Comparison of ENCODE assay signal across 20 cellular contexts in the genomic region with DNA sequence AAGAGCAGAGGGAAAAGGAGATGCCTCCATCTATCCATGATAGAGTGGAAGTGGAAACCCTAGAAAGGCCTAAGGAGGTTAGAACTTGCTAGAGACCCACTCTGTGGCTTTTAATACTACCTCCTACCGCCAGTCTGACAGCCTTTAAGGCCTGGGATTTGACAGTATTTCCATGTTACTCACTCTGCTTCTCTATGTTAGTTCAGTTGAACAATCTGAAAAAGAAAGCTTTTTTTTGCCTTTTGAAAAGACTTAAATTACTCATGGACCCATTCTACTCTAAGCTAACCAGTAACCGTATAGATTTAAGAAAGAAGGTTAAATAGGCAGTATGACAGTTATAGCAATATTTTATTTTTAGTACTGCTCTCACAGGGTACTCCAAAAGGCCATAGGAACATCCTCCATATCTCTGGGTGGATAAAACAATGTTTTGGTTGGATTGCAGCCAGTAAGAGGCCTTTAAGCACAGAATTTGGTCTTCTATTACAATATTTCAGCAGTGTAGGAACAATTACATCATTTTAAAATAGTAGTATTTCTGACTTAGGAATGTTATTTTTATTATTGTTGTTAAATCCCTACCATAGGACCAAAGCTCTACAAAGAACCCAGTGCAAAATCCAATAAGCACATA. TPM values are rescaled to one million over a fixed set of nuclear protein-coding genes. Genes with fewer than 3 reads are reported as not detected.
A peak's percentile ranks its signal among the peaks of the same experiment; 100 is the strongest.
DNase-seq lines count a peak whose midpoint lies in the region; ATAC-seq and TF ChIP-seq lines count a peak whose summit lies in the region.
"Had no signal": no experiment of that assay in that cellular context is flagged by ENCODE, and none has a peak within 500 bp of the region (broad histone marks: within the 10 kb centered on the region; RNA-seq: fewer than 3 reads in every experiment).

No MANE protein-coding gene starts in this region.

- peak overlapping the region; percentile 32 for H3K9ac ChIP-seq in adipocyte (ENCODE audit: low read length)
- H3K9ac ChIP-seq: BLaER1 had no signal

- H2AFZ ChIP-seq in ACC112 (ENCODE audit: low read length, unreplicated experiment), result no peak overlapping the region
- H2AFZ ChIP-seq: GM23338, PC-9 had no signal

- H3K4me1 Mint-ChIP-seq in CD4-positive, alpha-beta memory T cell, result peaks cover 3 to 12% (median 6%) of the 10 kb centered on the region in 4 donors
- H3K4me1 Mint-ChIP-seq: activated CD4-positive, alpha-beta T cell treated with anti-CD3 and anti-CD28 coated beads, Interleukin-2, amount 10 ng/mL, durations not matched to agents 24 days and 14 days; activated naive CD8-positive, alpha-beta T cell treated with anti-CD3 and anti-CD28 coated beads, Interleukin-2, amount 10 ng/mL, durations not matched to agents 7 days and 5 days; GM23338 had no signal

- H3K9me3 ChIP-seq in adipocyte (ENCODE audit: control insufficient read depth, low read length) (no peaks in the 10 kb centered on the region), tibial artery (no peaks in the 10 kb centered on the region)
- no peaks in the 10 kb centered on the region for H3K9me3 ChIP-seq in CD4-positive, alpha-beta memory T cell (ENCODE audit: control insufficient read depth in 1 of 2, low read length in 2 of 2)
- H3K9me3 ChIP-seq: BLaER1, lower lobe of right lung, ovary, transverse colon had no signal

- H3K79me2 ChIP-seq in ACC112 (ENCODE audit: control insufficient read depth, insufficient read depth, low read length, unreplicated experiment), result no peaks in the 10 kb centered on the region

- TF ChIP-seq CTCF in AG09319 (IDR thresholded peaks at IDR 0.05; ENCODE audit: low read depth, low read length) (no peak), fibroblast of pulmonary artery (IDR thresholded peaks at IDR 0.05; ENCODE audit: low read length, missing control alignments) (no peak), tibial artery (IDR thresholded peaks at IDR 0.05) (no peak)

- H3K27ac ChIP-seq in ACC112 (ENCODE audit: low read depth, low read length), result peak overlapping the region; percentile 39
- H3K27ac ChIP-seq in tibial artery, result no peak overlapping the region
- no peak overlapping the region for H3K27ac ChIP-seq in CD4-positive, alpha-beta memory T cell (ENCODE audit: low read depth, low read length)
- H3K27ac ChIP-seq: BLaER1, lower lobe of right lung, ovary, PC-9, transverse colon had no signal

- intact Hi-C loops in tibial artery (cut with DNase I; ENCODE audit: low total_unique reads), result no loop called here
- intact Hi-C loops in CD4-positive, alpha-beta memory T cell (cut with micrococcal nuclease), result no loop called here

- H3K36me3 ChIP-seq in ACC112 (ENCODE audit: insufficient read depth, low read length), result peaks cover 35% of the 10 kb centered on the region
- peaks cover 61% of the 10 kb centered on the region for H3K36me3 ChIP-seq in adipocyte (ENCODE audit: control insufficient read depth, insufficient read depth, low read length, severe bottlenecking)
- H3K36me3 ChIP-seq in tibial artery, result peaks cover 45 to 59% (median 53%) of the 10 kb centered on the region in 3 donors
- no peaks in the 10 kb centered on the region for H3K36me3 ChIP-seq in CD4-positive, alpha-beta memory T cell (ENCODE audit: insufficient read depth, low read length)
- H3K36me3 ChIP-seq: ovary had no signal

- no peak for ATAC-seq in GM21723 (IDR thresholded peaks at IDR 0.05; ENCODE audit: unreplicated experiment)
- ATAC-seq: GM23338, lower lobe of right lung had no signal

- peak overlapping the region in 1 of 7 donors; percentile 1 for H3K27ac Mint-ChIP-seq in CD4-positive, alpha-beta memory T cell
- H3K27ac Mint-ChIP-seq: activated CD4-positive, alpha-beta T cell treated with anti-CD3 and anti-CD28 coated beads, Interleukin-2, amount 10 ng/mL, durations not matched to agents 24 days and 14 days; activated naive CD8-positive, alpha-beta T cell treated with anti-CD3 and anti-CD28 coated beads, Interleukin-2, amount 10 ng/mL, durations not matched to agents 7 days and 5 days; GM23338 had no signal

- no peak overlapping the region for H3K4me3 Mint-ChIP-seq in CD4-positive, alpha-beta memory T cell
- H3K4me3 Mint-ChIP-seq: activated CD4-positive, alpha-beta T cell treated with anti-CD3 and anti-CD28 coated beads, Interleukin-2, amount 10 ng/mL, durations not matched to agents 24 days and 14 days; activated naive CD8-positive, alpha-beta T cell treated with anti-CD3 and anti-CD28 coated beads, Interleukin-2, amount 10 ng/mL, durations not matched to agents 7 days and 5 days; GM23338 had no signal

- no peaks in the 10 kb centered on the region for H3K9me3 Mint-ChIP-seq in CD4-positive, alpha-beta memory T cell
- H3K9me3 Mint-ChIP-seq: activated CD4-positive, alpha-beta T cell treated with anti-CD3 and anti-CD28 coated beads, Interleukin-2, amount 10 ng/mL, durations not matched to agents 24 days and 14 days; activated naive CD8-positive, alpha-beta T cell treated with anti-CD3 and anti-CD28 coated beads, Interleukin-2, amount 10 ng/mL, durations not matched to agents 7 days and 5 days; GM23338 had no signal

- POLR2A ChIA-PET in CD4-positive, alpha-beta memory T cell (lab: Charles Lee; ENCODE audit: partially characterized antibody), result interaction anchor here (1.1 to 1.3 kb wide), 2 partner anchors 16 to 22 kb away, joined by 3 read pairs; a partner anchor contains a TSS

- H3K27me3 Mint-ChIP-seq in CD4-positive, alpha-beta memory T cell, result no peaks in the 10 kb centered on the region
- H3K27me3 Mint-ChIP-seq: activated naive CD8-positive, alpha-beta T cell treated with anti-CD3 and anti-CD28 coated beads, Interleukin-2, amount 10 ng/mL, durations not matched to agents 7 days and 5 days had no signal

- H3K4me1 ChIP-seq in ACC112 (ENCODE audit: control insufficient read depth, insufficient read depth, low read length, unreplicated experiment) (peaks cover 14% of the 10 kb centered on the region), adipocyte (ENCODE audit: control insufficient read depth, insufficient read depth, low read length) (peaks cover 18% of the 10 kb centered on the region), tibial artery (peaks cover 0 to 9% (median 0%) of the 10 kb centered on the region in 4 donors)
- H3K4me1 ChIP-seq in CD4-positive, alpha-beta memory T cell (ENCODE audit: insufficient read depth, low read length), result peaks cover 2% of the 10 kb centered on the region
- H3K4me1 ChIP-seq: BLaER1, lower lobe of right lung, transverse colon had no signal

- H3K4me3 ChIP-seq in ACC112 (ENCODE audit: low read depth, low read length), result no peak overlapping the region
- H3K4me3 ChIP-seq in adipocyte (ENCODE audit: low read length), result no peak overlapping the region
- no peak overlapping the region for H3K4me3 ChIP-seq in fibroblast of pulmonary artery (replicated peaks; ENCODE audit: low read depth, low read length)
- H3K4me3 ChIP-seq in tibial artery, result no peak overlapping the region
- no peak overlapping the region for H3K4me3 ChIP-seq in CD4-positive, alpha-beta memory T cell (ENCODE audit: low read length in 2 of 2)
- H3K4me3 ChIP-seq: BLaER1, GM23338, lower lobe of right lung, ovary, PC-9, transverse colon had no signal

- no peaks in the 10 kb centered on the region for H3K27me3 ChIP-seq in ACC112 (ENCODE audit: insufficient read depth, low read length)
- no peaks in the 10 kb centered on the region for H3K27me3 ChIP-seq in adipocyte (replicated peaks; ENCODE audit: control insufficient read depth, insufficient read depth, low read length)
- H3K27me3 ChIP-seq in tibial artery, result no peaks in the 10 kb centered on the region
- H3K27me3 ChIP-seq in CD4-positive, alpha-beta memory T cell (ENCODE audit: insufficient read depth, low read length), result no peaks in the 10 kb centered on the region
- H3K27me3 ChIP-seq: BLaER1, ovary, transverse colon had no signal

- H3K36me3 Mint-ChIP-seq in CD4-positive, alpha-beta memory T cell, result peaks cover 3 to 11% of the 10 kb centered on the region in 2 donors

- DNase-seq in AG09319 (ENCODE audit: extremely low read depth, low read depth), result peak; percentile 23
- DNase-seq in adipocyte (ENCODE audit: low read depth), result peak; percentile 90
- DNase-seq in fibroblast of pulmonary artery (ENCODE audit: low read depth), result peak; percentile 84
- no peak for DNase-seq in NK-92 (lab: John Stamatoyannopoulos, UW; ENCODE audit: unreplicated experiment)
- DNase-seq in tibial artery, result no peak
- no peak for DNase-seq in CD4-positive, alpha-beta memory T cell
- DNase-seq: activated CD4-positive, alpha-beta T cell treated with anti-CD3 and anti-CD28 coated beads, Interleukin-2, amount 10 ng/mL, durations not matched to agents 24 days and 14 days; activated naive CD8-positive, alpha-beta T cell treated with anti-CD3 and anti-CD28 coated beads, Interleukin-2, amount 10 ng/mL, durations not matched to agents 7 days and 5 days; KG1; lower lobe of right lung; NCI-H1417; ovary; PC-9; transverse colon had no signal

- CTCF ChIA-PET in CD4-positive, alpha-beta memory T cell (lab: Charles Lee; ENCODE audit: partially characterized antibody), result interaction anchor here (1.3 kb wide), 1 partner anchor 13 kb away, joined by 4 read pairs; no protein-coding TSS in a partner anchor

RNA-seq across cellular contexts. Expression of a gene that starts 15.9 kb away (rescaled TPM):
- total RNA-seq in CD4-positive, alpha-beta memory T cell, result 1 to 10 TPM; 7.7 to 9.2 TPM
- 10 to 100 TPM; 23.0 to 66.5 TPM for polyA plus RNA-seq in CD4-positive, alpha-beta memory T cell
- total RNA-seq: activated CD4-positive, alpha-beta T cell treated with anti-CD3 and anti-CD28 coated beads, Interleukin-2, amount 10 ng/mL, durations not matched to agents 24 days and 14 days; GM23338; myocyte; ovary; PC-9; skeletal muscle tissue had no signal
- polyA plus RNA-seq: GM23338 had no signal

RNA-seq across cellular contexts. Expression of a gene that starts 37.9 kb away (rescaled TPM):
- total RNA-seq in CD4-positive, alpha-beta memory T cell, result under 1 TPM; 0.20 to 0.28 TPM
- under 1 TPM in 1 of 2 donors, not detected in 1; 0.70 TPM for polyA plus RNA-seq in CD4-positive, alpha-beta memory T cell
- total RNA-seq: activated CD4-positive, alpha-beta T cell treated with anti-CD3 and anti-CD28 coated beads, Interleukin-2, amount 10 ng/mL, durations not matched to agents 24 days and 14 days had no signal

Comparison
In these comparisons a context has a peak if more than half of its experiments do, and no peak if none do; other contexts are left out.
1. DNase-seq: peak in AG09319 (single experiment), adipocyte (single experiment) and fibroblast of pulmonary artery (single experiment); none in NK-92 (single experiment), tibial artery (0 of 2) and CD4-positive, alpha-beta memory T cell (0 of 5).